Comparison of ENCODE assay signal across 9 cellular contexts in genomic region chr3:115851571-115851970, GRCh38.
"Had no signal": no experiment of that assay in that cellular context is flagged by ENCODE, and none has a peak within 500 bp of the region (broad histone marks: within the 10 kb centered on the region; RNA-seq: fewer than 3 reads in every experiment).

No MANE protein-coding gene starts in this region.

- DNase-seq: GM23248, GOT3, H7, H9, HCEC 1CT, HFFc6 had no signal

- H3K9me3 Mint-ChIP-seq: GM23338, H9, HFFc6 had no signal

- H3K4me3 Mint-ChIP-seq: GM23338, H9, HFFc6 had no signal

- H3K27ac Mint-ChIP-seq: GM23338, H9, HFFc6 had no signal

- H3K4me3 ChIP-seq: GM23248, GM23338, HAP-1 had no signal

- ATAC-seq: GM23338, HCT116 had no signal
